In genomic region chr9:106920091-106920490, GRCh38 we compare ENCODE assay signal across 1 cellular context.
TF ChIP-seq lines count a peak whose summit lies in the region.

No MANE protein-coding gene starts in this region.

TF ChIP-seq in A549, 52 proteins besides CTCF, POLR2A, EP300 and RAD21:
- TF ChIP-seq ZFP36 (IDR thresholded peaks at IDR 0.05; ENCODE audit: borderline replicate concordance, partially characterized antibody) (no peak), FOSL2 (IDR thresholded peaks at IDR 0.05) (no peak), FOSL2 (CRISPR knock-in tag; IDR thresholded peaks at IDR 0.05) (no peak), POLR2AphosphoS2 (conservative IDR thresholded peaks at IDR 0.05; ENCODE audit: low read length) (no peak), EHF (CRISPR knock-in tag; IDR thresholded peaks at IDR 0.05) (no peak), TP53 (CRISPR knock-in tag; IDR thresholded peaks at IDR 0.05) (no peak), KDM5A (IDR thresholded peaks at IDR 0.05) (no peak), RFX5 (IDR thresholded peaks at IDR 0.05) (no peak), RNF2 (IDR thresholded peaks at IDR 0.05; ENCODE audit: borderline replicate concordance, low read depth) (no peak)
- TF ChIP-seq, protein P1, sequence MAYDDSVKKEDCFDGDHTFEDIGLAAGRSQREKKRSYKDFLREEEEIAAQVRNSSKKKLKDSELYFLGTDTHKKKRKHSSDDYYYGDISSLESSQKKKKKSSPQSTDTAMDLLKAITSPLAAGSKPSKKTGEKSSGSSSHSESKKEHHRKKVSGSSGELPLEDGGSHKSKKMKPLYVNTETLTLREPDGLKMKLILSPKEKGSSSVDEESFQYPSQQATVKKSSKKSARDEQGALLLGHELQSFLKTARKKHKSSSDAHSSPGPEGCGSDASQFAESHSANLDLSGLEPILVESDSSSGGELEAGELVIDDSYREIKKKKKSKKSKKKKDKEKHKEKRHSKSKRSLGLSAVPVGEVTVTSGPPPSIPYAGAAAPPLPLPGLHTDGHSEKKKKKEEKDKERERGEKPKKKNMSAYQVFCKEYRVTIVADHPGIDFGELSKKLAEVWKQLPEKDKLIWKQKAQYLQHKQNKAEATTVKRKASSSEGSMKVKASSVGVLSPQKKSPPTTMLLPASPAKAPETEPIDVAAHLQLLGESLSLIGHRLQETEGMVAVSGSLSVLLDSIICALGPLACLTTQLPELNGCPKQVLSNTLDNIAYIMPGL (CRISPR knock-in tag; IDR thresholded peaks at IDR 0.05; ENCODE audit: borderline replicate concordance), result no peak
